16 cellular contexts compared by ENCODE assay signal in genomic region chr2:196991061-196991460, GRCh38.
DNase-seq lines count a peak whose midpoint lies in the region; ATAC-seq, FAIRE-seq and TF ChIP-seq lines count a peak whose summit lies in the region.
"Had no signal": no experiment of that assay in that cellular context is flagged by ENCODE, and none has a peak within 500 bp of the region (broad histone marks: within the 10 kb centered on the region; RNA-seq: fewer than 3 reads in every experiment).

No MANE protein-coding gene starts in this region.

- no peak overlapping the region for H4K8ac ChIP-seq in mesendoderm (ENCODE audit: low read depth, low read length)

- no peak for ATAC-seq in CD4-positive, CD25-positive, alpha-beta regulatory T cell (ENCODE audit: low read depth in 2 of 2)
- ATAC-seq: K562, Panc1 had no signal

- peaks cover 12% of the 10 kb centered on the region for H3K4me1 ChIP-seq in CD4-positive, CD25-positive, alpha-beta regulatory T cell (ENCODE audit: control insufficient read depth, insufficient read depth, low read length, poor library complexity, severe bottlenecking)
- H3K4me1 ChIP-seq in mesendoderm (ENCODE audit: control insufficient read depth, low read depth, low read length), result peaks cover 1% of the 10 kb centered on the region

- no peak overlapping the region for H3K27ac ChIP-seq in CD4-positive, CD25-positive, alpha-beta regulatory T cell (ENCODE audit: insufficient read depth, low read length, poor library complexity, severe bottlenecking)
- no peak overlapping the region for H3K27ac ChIP-seq in mesendoderm (ENCODE audit: low read depth, low read length)
- H3K27ac ChIP-seq: parathyroid adenoma, WERI-Rb-1 had no signal

- peaks cover 64% of the 10 kb centered on the region for H3K36me3 Mint-ChIP-seq in CD4-positive, CD25-positive, alpha-beta regulatory T cell
- peaks cover 56% of the 10 kb centered on the region for H3K36me3 Mint-ChIP-seq in activated T-helper 1 cell treated with anti-CD3 and anti-CD28 coated beads, Interleukin-12 subunit alpha, Interleukin-12 subunit beta, Interleukin-2, Interleukin-4 antibody, amounts not matched to agents 30 ng/mL and 10 ng/mL and 1 ng/mL, durations not matched to agents 14 hours and 24 hours and 36 hours (ENCODE audit: low read depth)

- FAIRE-seq in frontal cortex (lab: Jason Lieb, UNC), result no peak
- FAIRE-seq: colon, G401.6, K562 had no signal

- no peaks in the 10 kb centered on the region for H3K27me3 ChIP-seq in CD4-positive, CD25-positive, alpha-beta regulatory T cell (ENCODE audit: control insufficient read depth, insufficient read depth, low read length)
- no peaks in the 10 kb centered on the region for H3K27me3 ChIP-seq in mesendoderm (ENCODE audit: insufficient read depth, low read length, poor library complexity)

- peaks cover 24 to 51% (median 39%) of the 10 kb centered on the region in 4 donors for H3K4me1 Mint-ChIP-seq in CD4-positive, CD25-positive, alpha-beta regulatory T cell
- peaks cover 62% of the 10 kb centered on the region for H3K4me1 Mint-ChIP-seq in activated T-helper 1 cell treated with anti-CD3 and anti-CD28 coated beads, Interleukin-12 subunit alpha, Interleukin-12 subunit beta, Interleukin-2, Interleukin-4 antibody, amounts not matched to agents 30 ng/mL and 10 ng/mL and 1 ng/mL, durations not matched to agents 14 hours and 24 hours and 36 hours (ENCODE audit: low read depth)

- H3K9ac ChIP-seq in mesendoderm (ENCODE audit: low read length), result no peak overlapping the region
- H3K9ac ChIP-seq: parathyroid adenoma had no signal

- no peak overlapping the region for H3K4ac ChIP-seq in mesendoderm (ENCODE audit: low read depth, low read length)

- H3K4me3 Mint-ChIP-seq in CD4-positive, CD25-positive, alpha-beta regulatory T cell, result no peak overlapping the region
- no peak overlapping the region for H3K4me3 Mint-ChIP-seq in activated T-helper 1 cell treated with anti-CD3 and anti-CD28 coated beads, Interleukin-12 subunit alpha, Interleukin-12 subunit beta, Interleukin-2, Interleukin-4 antibody, amounts not matched to agents 30 ng/mL and 10 ng/mL and 1 ng/mL, durations not matched to agents 14 hours and 24 hours and 36 hours

- no peak overlapping the region for H3K23ac ChIP-seq in mesendoderm (ENCODE audit: low read length)

- H3K27me3 Mint-ChIP-seq in CD4-positive, CD25-positive, alpha-beta regulatory T cell, result no peaks in the 10 kb centered on the region
- no peaks in the 10 kb centered on the region for H3K27me3 Mint-ChIP-seq in activated T-helper 1 cell treated with anti-CD3 and anti-CD28 coated beads, Interleukin-12 subunit alpha, Interleukin-12 subunit beta, Interleukin-2, Interleukin-4 antibody, amounts not matched to agents 30 ng/mL and 10 ng/mL and 1 ng/mL, durations not matched to agents 14 hours and 24 hours and 36 hours (ENCODE audit: insufficient read depth)

- peak overlapping the region; percentile 42 to 90 (median 63) for H3K27ac Mint-ChIP-seq in CD4-positive, CD25-positive, alpha-beta regulatory T cell
- H3K27ac Mint-ChIP-seq in activated T-helper 1 cell treated with anti-CD3 and anti-CD28 coated beads, Interleukin-12 subunit alpha, Interleukin-12 subunit beta, Interleukin-2, Interleukin-4 antibody, amounts not matched to agents 30 ng/mL and 10 ng/mL and 1 ng/mL, durations not matched to agents 14 hours and 24 hours and 36 hours, result peak overlapping the region; percentile 77

- WGBS in mesendoderm (ENCODE audit: extremely low coverage, insufficient coverage, low lambda C conversion rate), result no CpG with 5 or more reads among the region's 1 CpG

- no peak overlapping the region for H4K5ac ChIP-seq in mesendoderm (ENCODE audit: low read length)

- H3K18ac ChIP-seq in mesendoderm (ENCODE audit: low read length), result peak overlapping the region; percentile 72

- H3K4me3 ChIP-seq in CD4-positive, CD25-positive, alpha-beta regulatory T cell (ENCODE audit: low read depth, low read length), result no peak overlapping the region
- H3K4me3 ChIP-seq in mesendoderm (ENCODE audit: low read length), result no peak overlapping the region
- H3K4me3 ChIP-seq: K562 had no signal

- POLR2A ChIA-PET in GM10248 (lab: Yijun Ruan, JAX), result no interaction called here

- intact Hi-C loops in activated T-helper 1 cell treated with anti-CD3 and anti-CD28 coated beads, Interleukin-12 subunit alpha, Interleukin-12 subunit beta, Interleukin-2, Interleukin-4 antibody, amounts not matched to agents 30 ng/mL and 10 ng/mL and 1 ng/mL, durations not matched to agents 14 hours and 24 hours and 36 hours (cut with micrococcal nuclease), result no loop called here

- CTCF ChIA-PET in GM10248 (lab: Yijun Ruan, JAX), result no interaction called here

- H2AK5ac ChIP-seq in mesendoderm (ENCODE audit: low read length), result no peak overlapping the region

- no peak overlapping the region for H3K4me2 ChIP-seq in mesendoderm (ENCODE audit: low read length)

- H3K79me2 ChIP-seq in mesendoderm (ENCODE audit: control insufficient read depth, insufficient read depth, low read length), result no peaks in the 10 kb centered on the region
- H3K79me2 ChIP-seq: parathyroid adenoma had no signal

- H3K9me3 ChIP-seq in CD4-positive, CD25-positive, alpha-beta regulatory T cell (ENCODE audit: control insufficient read depth in 2 of 2, low read length in 2 of 2), result no peaks in the 10 kb centered on the region

- peaks cover 70% of the 10 kb centered on the region for H3K36me3 ChIP-seq in CD4-positive, CD25-positive, alpha-beta regulatory T cell (ENCODE audit: control insufficient read depth, insufficient read depth, low read length)
- no peaks in the 10 kb centered on the region for H3K36me3 ChIP-seq in mesendoderm (ENCODE audit: control insufficient read depth, insufficient read depth, low read length)
- H3K36me3 ChIP-seq: WERI-Rb-1 had no signal

- no peaks in the 10 kb centered on the region for H3K79me1 ChIP-seq in mesendoderm (ENCODE audit: low read length)

- H3K56ac ChIP-seq in mesendoderm (ENCODE audit: low read length), result no peak overlapping the region

- H3K9me3 Mint-ChIP-seq in CD4-positive, CD25-positive, alpha-beta regulatory T cell, result no peaks in the 10 kb centered on the region
- H3K9me3 Mint-ChIP-seq in activated T-helper 1 cell treated with anti-CD3 and anti-CD28 coated beads, Interleukin-12 subunit alpha, Interleukin-12 subunit beta, Interleukin-2, Interleukin-4 antibody, amounts not matched to agents 30 ng/mL and 10 ng/mL and 1 ng/mL, durations not matched to agents 14 hours and 24 hours and 36 hours, result no peaks in the 10 kb centered on the region

- no peak for TF ChIP-seq CTCF in GM10248 (IDR thresholded peaks at IDR 0.05; ENCODE audit: control extremely low read depth, extremely low read depth, low read depth, missing control alignments)

- H2BK15ac ChIP-seq in mesendoderm (replicated peaks; ENCODE audit: low read depth), result no peak overlapping the region

- no peak overlapping the region for H2BK120ac ChIP-seq in mesendoderm (ENCODE audit: low read depth, low read length)

- in situ Hi-C loops in Caki2 (cut with HindIII; ENCODE audit: low pct_unique_long_range_greater_than_20kb, low sequenced_read_pairs), result no loop called here

- no peak overlapping the region for H2BK5ac ChIP-seq in mesendoderm (ENCODE audit: low read length)

- DNase-seq in CD4-positive, CD25-positive, alpha-beta regulatory T cell, result no peak
- DNase-seq in Caki2 (ENCODE audit: low read depth), result peak; percentile 46
- no peak for DNase-seq in activated T-helper 1 cell treated with anti-CD3 and anti-CD28 coated beads, Interleukin-12 subunit alpha, Interleukin-12 subunit beta, Interleukin-2, Interleukin-4 antibody, amounts not matched to agents 30 ng/mL and 10 ng/mL and 1 ng/mL, durations not matched to agents 14 hours and 24 hours and 36 hours (ENCODE audit: low spot score)
- no peak for DNase-seq in mesendoderm
- DNase-seq in germinal center (ENCODE audit: low spot score), result no peak
- DNase-seq in frontal cortex (ENCODE audit: low spot score in 2 of 2), result no peak
- DNase-seq in GM10248 (ENCODE audit: extremely low spot score), result no peak
- DNase-seq: activated CD8-positive, alpha-beta memory T cell treated with anti-CD3 and anti-CD28 coated beads, Interleukin-2, amount 50 U/mL, for 4 hours; amniotic stem cell; NCI-H510A treated with DMSO at 0.1 percent for 48 hours; WERI-Rb-1 had no signal
